Comparison of ENCODE assay signal across 17 cellular contexts in the genomic region with DNA sequence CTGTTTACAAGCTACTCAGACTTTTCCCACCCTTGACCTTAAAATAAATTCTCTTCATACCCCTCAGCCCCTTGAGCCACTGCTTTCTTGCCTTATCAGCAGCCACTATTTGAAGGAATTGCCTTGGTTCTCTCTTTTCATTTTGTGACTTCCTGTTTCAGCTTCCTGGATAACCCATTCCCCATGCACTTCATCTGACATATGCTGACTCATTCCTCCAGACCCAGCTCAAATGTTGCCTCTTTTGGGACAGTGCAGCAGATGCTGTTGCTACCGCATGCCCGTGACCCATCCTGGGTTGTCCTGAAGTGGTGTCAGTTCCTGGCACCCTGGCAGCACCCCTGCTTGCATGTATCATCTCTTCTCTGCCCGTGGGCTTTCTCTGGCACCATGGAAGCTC.
"Had no signal": no experiment of that assay in that cellular context is flagged by ENCODE, and none has a peak within 500 bp of the region (broad histone marks: within the 10 kb centered on the region; RNA-seq: fewer than 3 reads in every experiment).

No MANE protein-coding gene starts in this region.

- ATAC-seq: esophagus mucosa; left lung; pancreas; sciatic nerve; stimulated activated naive CD8-positive, alpha-beta T cell treated with anti-CD3 and anti-CD28 coated beads, Interleukin-15, amount 100 ng/mL, for 72 hours had no signal

- H3K36me3 ChIP-seq: left lung, pancreas, upper lobe of left lung had no signal

- H3K4me1 ChIP-seq: left lung, pancreas, upper lobe of left lung had no signal

- H3K9me3 ChIP-seq: left lung, pancreas, upper lobe of left lung had no signal

- DNase-seq: activated CD4-positive, alpha-beta T cell treated with anti-CD3 and anti-CD28 coated beads for 1 hour; activated CD4-positive, alpha-beta T cell treated with anti-CD3 and anti-CD28 coated beads, Interleukin-2, amount 50 U/mL, for 48 hours; activated naive CD4-positive, alpha-beta T cell treated with anti-CD3 and anti-CD28 coated beads, Interleukin-2, amount 10 ng/mL, durations not matched to agents 7 days and 5 days; dermis blood vessel endothelial cell; endodermal cell; hippocampal formation; kidney; left lung; mammary epithelial cell; pancreas; stimulated activated CD4-positive, alpha-beta T cell treated with anti-CD3 and anti-CD28 coated beads, Interleukin-1b, Interleukin-23, amount 100 ng/mL, for 48 hours; stimulated activated naive CD8-positive, alpha-beta T cell treated with anti-CD3 and anti-CD28 coated beads, Interleukin-15, amount 100 ng/mL, for 72 hours; T-helper 9 cell; upper lobe of left lung had no signal

- H3K4me3 ChIP-seq: left lung, pancreas, upper lobe of left lung had no signal

- H3K27ac ChIP-seq: left lung, pancreas, upper lobe of left lung, VCaP had no signal

- H3K27me3 ChIP-seq: pancreas, upper lobe of left lung had no signal
